Comparison of ENCODE assay signal across 2 cellular contexts in the genomic region with DNA sequence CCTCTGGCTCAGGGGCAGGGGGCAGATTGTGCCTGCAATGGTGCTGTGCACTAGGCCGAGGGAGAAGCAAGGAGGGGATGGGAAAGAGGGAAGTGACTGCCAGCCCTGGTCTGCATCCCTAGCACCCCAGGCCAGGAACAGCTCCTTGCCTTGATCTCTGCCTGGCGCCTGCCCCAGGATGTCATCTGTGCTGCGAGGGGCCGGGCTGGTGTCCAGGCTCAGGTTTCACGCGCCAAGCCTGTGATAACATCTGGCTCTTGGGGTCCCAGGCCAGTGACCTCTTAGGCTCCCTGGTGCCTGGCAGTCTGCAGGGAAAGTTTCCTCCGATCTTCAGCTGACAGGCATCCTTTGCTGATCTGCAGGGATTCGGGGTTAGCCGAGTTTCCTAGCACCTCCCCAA.
TF ChIP-seq lines count a peak whose summit lies in the region.

No MANE protein-coding gene starts in this region.

TF ChIP-seq in HEK293, 187 proteins besides CTCF, POLR2A, EP300 and RAD21 (continued from another document):
- TF ChIP-seq, protein P1, sequence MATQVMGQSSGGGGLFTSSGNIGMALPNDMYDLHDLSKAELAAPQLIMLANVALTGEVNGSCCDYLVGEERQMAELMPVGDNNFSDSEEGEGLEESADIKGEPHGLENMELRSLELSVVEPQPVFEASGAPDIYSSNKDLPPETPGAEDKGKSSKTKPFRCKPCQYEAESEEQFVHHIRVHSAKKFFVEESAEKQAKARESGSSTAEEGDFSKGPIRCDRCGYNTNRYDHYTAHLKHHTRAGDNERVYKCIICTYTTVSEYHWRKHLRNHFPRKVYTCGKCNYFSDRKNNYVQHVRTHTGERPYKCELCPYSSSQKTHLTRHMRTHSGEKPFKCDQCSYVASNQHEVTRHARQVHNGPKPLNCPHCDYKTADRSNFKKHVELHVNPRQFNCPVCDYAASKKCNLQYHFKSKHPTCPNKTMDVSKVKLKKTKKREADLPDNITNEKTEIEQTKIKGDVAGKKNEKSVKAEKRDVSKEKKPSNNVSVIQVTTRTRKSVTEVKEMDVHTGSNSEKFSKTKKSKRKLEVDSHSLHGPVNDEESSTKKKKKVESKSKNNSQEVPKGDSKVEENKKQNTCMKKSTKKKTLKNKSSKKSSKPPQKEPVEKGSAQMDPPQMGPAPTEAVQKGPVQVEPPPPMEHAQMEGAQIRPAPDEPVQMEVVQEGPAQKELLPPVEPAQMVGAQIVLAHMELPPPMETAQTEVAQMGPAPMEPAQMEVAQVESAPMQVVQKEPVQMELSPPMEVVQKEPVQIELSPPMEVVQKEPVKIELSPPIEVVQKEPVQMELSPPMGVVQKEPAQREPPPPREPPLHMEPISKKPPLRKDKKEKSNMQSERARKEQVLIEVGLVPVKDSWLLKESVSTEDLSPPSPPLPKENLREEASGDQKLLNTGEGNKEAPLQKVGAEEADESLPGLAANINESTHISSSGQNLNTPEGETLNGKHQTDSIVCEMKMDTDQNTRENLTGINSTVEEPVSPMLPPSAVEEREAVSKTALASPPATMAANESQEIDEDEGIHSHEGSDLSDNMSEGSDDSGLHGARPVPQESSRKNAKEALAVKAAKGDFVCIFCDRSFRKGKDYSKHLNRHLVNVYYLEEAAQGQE (tag by site-specific recombination; IDR thresholded peaks at IDR 0.05), result peak; percentile 47; the same call in 1 of the 2 replicates
- TF ChIP-seq, protein P2, sequence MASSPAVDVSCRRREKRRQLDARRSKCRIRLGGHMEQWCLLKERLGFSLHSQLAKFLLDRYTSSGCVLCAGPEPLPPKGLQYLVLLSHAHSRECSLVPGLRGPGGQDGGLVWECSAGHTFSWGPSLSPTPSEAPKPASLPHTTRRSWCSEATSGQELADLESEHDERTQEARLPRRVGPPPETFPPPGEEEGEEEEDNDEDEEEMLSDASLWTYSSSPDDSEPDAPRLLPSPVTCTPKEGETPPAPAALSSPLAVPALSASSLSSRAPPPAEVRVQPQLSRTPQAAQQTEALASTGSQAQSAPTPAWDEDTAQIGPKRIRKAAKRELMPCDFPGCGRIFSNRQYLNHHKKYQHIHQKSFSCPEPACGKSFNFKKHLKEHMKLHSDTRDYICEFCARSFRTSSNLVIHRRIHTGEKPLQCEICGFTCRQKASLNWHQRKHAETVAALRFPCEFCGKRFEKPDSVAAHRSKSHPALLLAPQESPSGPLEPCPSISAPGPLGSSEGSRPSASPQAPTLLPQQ (tag by site-specific recombination; IDR thresholded peaks at IDR 0.05), result no peak

TF ChIP-seq in GM12878, 131 proteins besides CTCF, POLR2A, EP300 and RAD21 (continued from another document):
- TF ChIP-seq, protein P1 (IDR thresholded peaks at IDR 0.05; ENCODE audit: low read depth, low read length), result peak; percentile 71; the same call in 1 of the 2 replicates
- no peak for TF ChIP-seq HDAC6 (IDR thresholded peaks at IDR 0.05; ENCODE audit: unreplicated experiment)
- no peak for TF ChIP-seq RELB (IDR thresholded peaks at IDR 0.05; ENCODE audit: low read depth)
- TF ChIP-seq SMAD5 (IDR thresholded peaks at IDR 0.05; ENCODE audit: low read depth), result no peak
